28 cellular contexts compared by ENCODE assay signal in genomic region chr20:61696181-61696735, GRCh38.
"Had no signal": no experiment of that assay in that cellular context is flagged by ENCODE, and none has a peak within 500 bp of the region (broad histone marks: within the 10 kb centered on the region; RNA-seq: fewer than 3 reads in every experiment).

No MANE protein-coding gene starts in this region.

- H3K27ac Mint-ChIP-seq: effector memory CD8-positive, alpha-beta T cell; immature natural killer cell; memory B cell; naive B cell; nephron progenitor cell; stimulated activated effector memory CD8-positive, alpha-beta T cell treated with anti-CD3 and anti-CD28 coated beads, Interleukin-12 subunit alpha, Interleukin-12 subunit beta, amount 100 ng/mL, for 72 hours; type B pancreatic cell had no signal

- H3K4me1 Mint-ChIP-seq: central memory CD8-positive, alpha-beta T cell; immature natural killer cell; memory B cell; naive B cell; stimulated activated effector memory CD8-positive, alpha-beta T cell treated with anti-CD3 and anti-CD28 coated beads, Interleukin-12 subunit alpha, Interleukin-12 subunit beta, amount 100 ng/mL, for 72 hours had no signal

- H3K4me2 ChIP-seq: smooth muscle cell had no signal

- FAIRE-seq: endometrium had no signal

- H3K27ac ChIP-seq: coronary artery, esophagus squamous epithelium, prostate gland, right atrium auricular region, stomach, thyroid gland had no signal

- H3K36me3 Mint-ChIP-seq: immature natural killer cell; memory B cell; naive B cell; stimulated activated effector memory CD8-positive, alpha-beta T cell treated with anti-CD3 and anti-CD28 coated beads, Interleukin-12 subunit alpha, Interleukin-12 subunit beta, amount 100 ng/mL, for 72 hours; type B pancreatic cell had no signal

- H3K36me3 ChIP-seq: esophagus squamous epithelium, prostate gland, right atrium auricular region, stomach, thyroid gland had no signal

- H3K4me1 ChIP-seq: esophagus squamous epithelium, prostate gland, stomach, thyroid gland had no signal

- H3K27me3 ChIP-seq: right atrium auricular region, thyroid gland had no signal

- H3K9me3 Mint-ChIP-seq: central memory CD8-positive, alpha-beta T cell; effector memory CD8-positive, alpha-beta T cell; memory B cell; nephron progenitor cell; stimulated activated effector memory CD8-positive, alpha-beta T cell treated with anti-CD3 and anti-CD28 coated beads, Interleukin-12 subunit alpha, Interleukin-12 subunit beta, amount 100 ng/mL, for 72 hours; type B pancreatic cell had no signal

- H3K4me3 Mint-ChIP-seq: central memory CD8-positive, alpha-beta T cell; effector memory CD8-positive, alpha-beta T cell; immature natural killer cell; memory B cell; naive B cell; nephron progenitor cell; stimulated activated effector memory CD8-positive, alpha-beta T cell treated with anti-CD3 and anti-CD28 coated beads, Interleukin-12 subunit alpha, Interleukin-12 subunit beta, amount 100 ng/mL, for 72 hours; type B pancreatic cell had no signal

- DNase-seq: effector memory CD8-positive, alpha-beta T cell; erythroblast; esophagus squamous epithelium; foreskin melanocyte; glutamatergic neuron; hypothalamus; immature natural killer cell; islet precursor cell; left ventricle myocardium superior; naive B cell; nephron progenitor cell; stimulated activated CD4-positive, alpha-beta T cell treated with anti-CD3 and anti-CD28 coated beads, Interleukin-12 subunit alpha, Interleukin-12 subunit beta, amount 100 ng/mL, for 4 hours; stimulated activated CD4-positive, alpha-beta T cell treated with anti-CD3 and anti-CD28 coated beads, Interleukin-1b, Interleukin-23, amount 100 ng/mL, for 48 hours; stimulated activated CD4-positive, alpha-beta T cell treated with anti-CD3 and anti-CD28 coated beads, Interleukin-4, amount 100 ng/mL, for 24 hours; stimulated activated naive CD4-positive, alpha-beta T cell treated with Interleukin-2 at 50 U/mL for 16 hours; stomach; thyroid gland had no signal

- ATAC-seq: effector memory CD8-positive, alpha-beta T cell; left ventricle myocardium superior; sciatic nerve; stimulated activated effector memory CD8-positive, alpha-beta T cell treated with anti-CD3 and anti-CD28 coated beads, Interleukin-12 subunit alpha, Interleukin-12 subunit beta, amount 100 ng/mL, for 72 hours had no signal

- H3K9me3 ChIP-seq: esophagus squamous epithelium, prostate gland, right atrium auricular region, stomach, thyroid gland had no signal

- H3K4me3 ChIP-seq: coronary artery, esophagus squamous epithelium, lung, prostate gland, right atrium auricular region, smooth muscle cell, stomach, thyroid gland had no signal
